1 cellular context compared by ENCODE assay signal in genomic region chr14:21449899-21450216, GRCh38.
TF ChIP-seq lines count a peak whose summit lies in the region.

No MANE protein-coding gene starts in this region.

TF ChIP-seq in GM12878, 131 proteins besides CTCF, POLR2A, EP300 and RAD21:
- no peak for TF ChIP-seq LARP7 (IDR thresholded peaks at IDR 0.05)
